10 cellular contexts compared by ENCODE assay signal in the genomic region with DNA sequence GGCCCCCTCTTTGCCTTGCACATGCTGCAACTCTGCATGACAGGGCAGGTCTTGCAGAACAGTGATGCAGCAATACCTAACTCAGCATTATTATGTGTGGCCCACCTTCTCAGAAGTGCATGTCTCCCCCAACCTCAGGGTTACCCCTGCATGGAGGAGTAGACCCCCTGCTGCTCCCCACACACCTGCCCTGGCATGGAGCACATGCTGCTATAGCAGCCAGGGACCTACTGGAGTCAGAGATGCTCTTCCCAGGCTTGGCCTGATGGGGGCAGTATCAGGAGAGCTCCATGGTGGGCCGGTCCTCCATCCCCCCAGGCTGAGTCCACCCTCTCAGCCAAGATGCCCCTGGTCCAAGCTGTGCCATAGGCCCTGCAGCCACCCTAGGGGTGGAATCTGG. TPM values are rescaled to one million over a fixed set of nuclear protein-coding genes. Genes with fewer than 3 reads are reported as not detected.
DNase-seq lines count a peak whose midpoint lies in the region; ATAC-seq and TF ChIP-seq lines count a peak whose summit lies in the region.
"Had no signal": no experiment of that assay in that cellular context is flagged by ENCODE, and none has a peak within 500 bp of the region (broad histone marks: within the 10 kb centered on the region; RNA-seq: fewer than 3 reads in every experiment).

No MANE protein-coding gene starts in this region.

- no peaks in the 10 kb centered on the region for H3K4me1 Mint-ChIP-seq in activated CD4-positive, alpha-beta T cell treated with anti-CD3 and anti-CD28 coated beads for 36 hours

- no peaks in the 10 kb centered on the region for H3K36me3 Mint-ChIP-seq in activated CD4-positive, alpha-beta T cell treated with anti-CD3 and anti-CD28 coated beads for 36 hours (ENCODE audit: low read depth)

- ATAC-seq in activated CD4-positive, alpha-beta T cell treated with anti-CD3 and anti-CD28 coated beads for 36 hours, result peak; percentile 47
- no peak for ATAC-seq in IMR-90 (ENCODE audit: low read depth)
- no peak for ATAC-seq in psoas muscle

- TF ChIP-seq CTCF in IMR-90 (conservative IDR thresholded peaks at IDR 0.05; ENCODE audit: low read depth, low read length), result 0 out of 2 replicates have a peak, but pooled peaks have one; percentile 21
- peak; percentile 62 for TF ChIP-seq CTCF in retinal pigment epithelial cell (conservative IDR thresholded peaks at IDR 0.05; ENCODE audit: low read depth, low read length)
- no peak for TF ChIP-seq CTCF in psoas muscle (IDR thresholded peaks at IDR 0.05)

- no peak overlapping the region for H2BK120ac ChIP-seq in IMR-90 (ENCODE audit: low read depth, low read length)

- no peaks in the 10 kb centered on the region for H4K20me1 ChIP-seq in IMR-90 (ENCODE audit: insufficient read depth, low read length)
- H4K20me1 ChIP-seq: BLaER1 had no signal

- CTCF ChIA-PET in activated CD4-positive, alpha-beta T cell treated with anti-CD3 and anti-CD28 coated beads for 36 hours (lab: Charles Lee), result interaction anchor here (0.8 to 1.4 kb wide), 3 partner anchors 9 to 28 kb away, joined by 3 to 4 read pairs (median 4); no protein-coding TSS in a partner anchor
- CTCF ChIA-PET in IMR-90 (lab: Yijun Ruan, JAX), result interaction anchor here (0.8 to 1.2 kb wide), 4 partner anchors 8 to 334 kb away, joined by 3 to 4 read pairs (median 3); no protein-coding TSS in a partner anchor

- TF ChIP-seq POLR2A in IMR-90 (IDR thresholded peaks at IDR 0.05; ENCODE audit: low read depth, low read length), result no peak

- no peak overlapping the region for H3K27ac Mint-ChIP-seq in activated CD4-positive, alpha-beta T cell treated with anti-CD3 and anti-CD28 coated beads for 36 hours

- H2BK20ac ChIP-seq in IMR-90 (ENCODE audit: low read depth, low read length), result no peak overlapping the region

- H3K4me1 ChIP-seq in IMR-90 (ENCODE audit: control insufficient read depth, insufficient read depth, low read length) (peaks cover 3% of the 10 kb centered on the region; the same call in 1 of the 2 replicates), psoas muscle (peaks cover 19% of the 10 kb centered on the region)
- H3K4me1 ChIP-seq: BLaER1 had no signal

- no peaks in the 10 kb centered on the region for H3K9me3 Mint-ChIP-seq in activated CD4-positive, alpha-beta T cell treated with anti-CD3 and anti-CD28 coated beads for 36 hours (ENCODE audit: low read depth)

- H3K23ac ChIP-seq in IMR-90 (ENCODE audit: low read depth, low read length), result no peak overlapping the region

- H3K4me3 ChIP-seq in IMR-90 (ENCODE audit: insufficient read depth, low read depth, low read length) (no peak overlapping the region), retinal pigment epithelial cell (ENCODE audit: low read length) (no peak overlapping the region), psoas muscle (no peak overlapping the region)
- H3K4me3 ChIP-seq: BLaER1, skin epidermis had no signal

- no peak overlapping the region for H2AFZ ChIP-seq in IMR-90 (replicated peaks; ENCODE audit: low read length, poor library complexity)

- H2BK15ac ChIP-seq in IMR-90 (ENCODE audit: low read depth, low read length), result no peak overlapping the region

- H3K4me2 ChIP-seq in IMR-90 (ENCODE audit: low read depth, low read length), result no peak overlapping the region
- H3K4me2 ChIP-seq: BLaER1 had no signal

- POLR2A ChIA-PET in activated CD4-positive, alpha-beta T cell treated with anti-CD3 and anti-CD28 coated beads for 36 hours (lab: Charles Lee), result no interaction called here
- POLR2A ChIA-PET in IMR-90 (lab: Charles Lee; ENCODE audit: unreplicated experiment), result interaction anchor here (0.5 kb wide), 1 partner anchor 1154 kb away, joined by 3 read pairs; no protein-coding TSS in a partner anchor

- H2AK5ac ChIP-seq in IMR-90 (ENCODE audit: low read depth, low read length), result no peak overlapping the region

- no peak overlapping the region for H3K4ac ChIP-seq in IMR-90 (ENCODE audit: low read depth, low read length)

- in situ Hi-C loops in IMR-90 (cut with MboI; ENCODE audit: low sequenced_read_pairs), result no loop called here

- no peak overlapping the region for H3K14ac ChIP-seq in IMR-90 (replicated peaks; ENCODE audit: low read depth, low read length)

- H3K27me3 ChIP-seq in IMR-90 (ENCODE audit: control insufficient read depth, insufficient read depth, low read length) (peaks cover 42% of the 10 kb centered on the region), psoas muscle (ENCODE audit: insufficient read depth in 3 of 3, low read length in 2 of 3) (no peaks in the 10 kb centered on the region)
- H3K27me3 ChIP-seq: BLaER1 had no signal

- TF ChIP-seq RAD21 in IMR-90 (IDR thresholded peaks at IDR 0.05; ENCODE audit: low read length), result 0 out of 2 replicates have a peak, but pooled peaks have one; percentile 22

- H4K8ac ChIP-seq in IMR-90 (ENCODE audit: low read depth in 2 of 2, low read length in 2 of 2), result no peak overlapping the region

- dilution Hi-C loops in IMR-90 (cut with HindIII; ENCODE audit: low sequenced_read_pairs, unreplicated experiment), result no loop called here

- H3K9ac ChIP-seq in IMR-90 (ENCODE audit: low read depth, low read length), result no peak overlapping the region
- H3K9ac ChIP-seq: BLaER1 had no signal

- DNase-seq in activated CD4-positive, alpha-beta T cell treated with anti-CD3 and anti-CD28 coated beads for 36 hours, result peak; percentile 36
- no peak for DNase-seq in activated CD4-positive, alpha-beta T cell treated with anti-CD3 and anti-CD28 coated beads for 1 hour
- DNase-seq in IMR-90 (no peak), dermis blood vessel endothelial cell (peak; percentile 32), retinal pigment epithelial cell (ENCODE audit: low read depth) (no peak), OCI-M2 (lab: John Stamatoyannopoulos, UW; ENCODE audit: unreplicated experiment) (no peak), psoas muscle (no peak), AG20443 (ENCODE audit: low spot score) (no peak)

- intact Hi-C loops in activated CD4-positive, alpha-beta T cell treated with anti-CD3 and anti-CD28 coated beads for 36 hours (cut with DNase I, micrococcal nuclease), result no loop called here
- intact Hi-C loops in IMR-90 (cut with micrococcal nuclease), result no loop called here
- intact Hi-C loops in psoas muscle (cut with DNase I), result loop anchor here in 1 of 2 donors (5.0 kb wide), 1 partner anchor 123 kb away; no protein-coding TSS in a partner anchor

- BruUV-seq in IMR-90 (replicated peaks; lab: Mats Ljungman, UMichigan), result no TSS peak

- no peaks in the 10 kb centered on the region for H3K9me3 ChIP-seq in IMR-90 (ENCODE audit: control insufficient read depth, insufficient read depth, low read length)
- no peaks in the 10 kb centered on the region for H3K9me3 ChIP-seq in psoas muscle
- H3K9me3 ChIP-seq: BLaER1 had no signal

- no peaks in the 10 kb centered on the region; the same call in 1 of the 2 replicates for H3K9me1 ChIP-seq in IMR-90 (ENCODE audit: insufficient read depth, low read length)

- H3K56ac ChIP-seq in IMR-90 (ENCODE audit: extremely low read depth, insufficient read depth, low read length), result no peak overlapping the region

- H3K18ac ChIP-seq in IMR-90 (ENCODE audit: low read depth, low read length), result no peak overlapping the region

- no peak overlapping the region for H3K4me3 Mint-ChIP-seq in activated CD4-positive, alpha-beta T cell treated with anti-CD3 and anti-CD28 coated beads for 36 hours

- no peaks in the 10 kb centered on the region for H3K79me1 ChIP-seq in IMR-90 (ENCODE audit: low read depth in 1 of 2, low read length in 2 of 2)

- H3K27ac ChIP-seq in IMR-90 (ENCODE audit: insufficient read depth, low read length) (no peak overlapping the region), psoas muscle (no peak overlapping the region)
- H3K27ac ChIP-seq: BLaER1, skin epidermis had no signal

- no peak overlapping the region for H2AK9ac ChIP-seq in IMR-90 (replicated peaks; ENCODE audit: low read depth, low read length, poor library complexity)

- H3K27me3 Mint-ChIP-seq in activated CD4-positive, alpha-beta T cell treated with anti-CD3 and anti-CD28 coated beads for 36 hours, result peaks cover 2% of the 10 kb centered on the region

- no CpG with 5 or more reads among the region's 1 CpG for WGBS in IMR-90 (ENCODE audit: extremely low coverage in 2 of 2, insufficient read length in 1 of 2), 2 experiments
- 44 to 80% (median 69%) methylated on average over 1 of the region's 1 CpG for WGBS in psoas muscle, 3 donors

- H4K91ac ChIP-seq in IMR-90 (ENCODE audit: insufficient read depth, low read depth, low read length), result no peak overlapping the region

- H3K36me3 ChIP-seq in IMR-90 (ENCODE audit: control insufficient read depth, insufficient read depth, low read length) (no peaks in the 10 kb centered on the region), psoas muscle (ENCODE audit: insufficient read depth in 1 of 2, low read depth in 1 of 2) (no peaks in the 10 kb centered on the region)
- H3K36me3 ChIP-seq: BLaER1 had no signal

- no peak overlapping the region for H2BK5ac ChIP-seq in IMR-90 (ENCODE audit: low read depth, low read length, poor library complexity, severe bottlenecking)

- H4K5ac ChIP-seq in IMR-90 (ENCODE audit: low read depth, low read length), result no peak overlapping the region

TF ChIP-seq in IMR-90, 13 proteins besides CTCF, POLR2A, EP300 and RAD21:
- TF ChIP-seq BHLHE40 (IDR thresholded peaks at IDR 0.05; ENCODE audit: low read depth, low read length) (no peak), RFX5 (IDR thresholded peaks at IDR 0.05; ENCODE audit: low read depth, low read length) (no peak), SMC3 (IDR thresholded peaks at IDR 0.05; ENCODE audit: low read depth, low read length) (peak; percentile 7; the same call in 1 of the 2 replicates)

RNA-seq across cellular contexts. Expression of a gene that starts 13.2 kb away (rescaled TPM):
- total RNA-seq in activated CD4-positive, alpha-beta T cell treated with anti-CD3 and anti-CD28 coated beads for 36 hours, result 10 to 100 TPM; 29.2 to 31.7 TPM
- total RNA-seq in IMR-90 (2012; rRNA removed) (71.7 and 74.7 TPM in 2 replicates), dermis blood vessel endothelial cell (60.2 and 61.3 TPM in 2 replicates), psoas muscle (100 to 1,000 TPM in 2 of 4 donors, 10 to 100 TPM in 2; 57.0 to 120 (median 99.6) TPM)
- polyA plus RNA-seq in IMR-90 (2012; rRNA removed) (48.5 and 57.9 TPM in 2 replicates), psoas muscle (100 to 1,000 TPM; 130 to 295 (median 172) TPM)
- 24.1 and 26.3 TPM in 2 replicates for polyA plus RNA-seq in IMR-90 (2012; cell fraction: cytosol; rRNA removed)
- 36.9 and 116 TPM in 2 replicates for polyA plus RNA-seq in IMR-90 (2012; cell fraction: nucleus; rRNA removed; ENCODE audit: low replicate concordance)

Comparison
In these comparisons a context has a peak if more than half of its experiments do, and no peak if none do; other contexts are left out.
1. DNase-seq: peak in activated CD4-positive, alpha-beta T cell treated with anti-CD3 and anti-CD28 coated beads for 36 hours (single experiment) and dermis blood vessel endothelial cell (single experiment); none in activated CD4-positive, alpha-beta T cell treated with anti-CD3 and anti-CD28 coated beads for 1 hour (single experiment), IMR-90 (single experiment), retinal pigment epithelial cell (single experiment), OCI-M2 (single experiment), psoas muscle (0 of 2) and AG20443 (single experiment).